Comparison of ENCODE assay signal across 9 cellular contexts in genomic region chr16:16189842-16190241, GRCh38. TPM values are rescaled to one million over a fixed set of nuclear protein-coding genes. Genes with fewer than 3 reads are reported as not detected.
"Had no signal": no experiment of that assay in that cellular context is flagged by ENCODE, and none has a peak within 500 bp of the region (broad histone marks: within the 10 kb centered on the region; RNA-seq: fewer than 3 reads in every experiment).

No MANE protein-coding gene starts in this region.

- H3K4me3 Mint-ChIP-seq: GM23338 had no signal

- ATAC-seq: GM23338, HCT116 had no signal

- DNase-seq: KG1 had no signal

- H3K27ac Mint-ChIP-seq: GM23338, IgD-negative memory B cell had no signal

- H3K36me3 ChIP-seq: HAP-1 had no signal

- H3K4me2 ChIP-seq: GM23338 had no signal

- H3K4me3 ChIP-seq: GM23338, HAP-1 had no signal

- H3K9me3 ChIP-seq: HAP-1 had no signal

- H2AFZ ChIP-seq: GM23338 had no signal

- H3K4me1 ChIP-seq: HAP-1 had no signal

- H3K36me3 Mint-ChIP-seq: IgD-negative memory B cell had no signal

- H3K27ac ChIP-seq: HL-60 had no signal

- FAIRE-seq: H1, H54 had no signal

- H3K9me3 Mint-ChIP-seq: GM23338, IgD-negative memory B cell had no signal

RNA-seq across cellular contexts. Expression of gene ABCC6, which starts 33.5 kb away (rescaled TPM):
- total RNA-seq: HT1080 had no signal
- polyA plus RNA-seq: IgD-negative memory B cell had no signal
